9 cellular contexts compared by ENCODE assay signal in genomic region chr14:100709252-100709955, GRCh38. TPM values are rescaled to one million over a fixed set of nuclear protein-coding genes. Genes with fewer than 3 reads are reported as not detected.
DNase-seq lines count a peak whose midpoint lies in the region; ATAC-seq and TF ChIP-seq lines count a peak whose summit lies in the region.
"Had no signal": no experiment of that assay in that cellular context is flagged by ENCODE, and none has a peak within 500 bp of the region (broad histone marks: within the 10 kb centered on the region; RNA-seq: fewer than 3 reads in every experiment).

No MANE protein-coding gene starts in this region.

- DNase-seq in GM04504 (ENCODE audit: low read depth) (peak; percentile 7), heart left ventricle (peak in 1 of 5 donors; percentile 43), gastrocnemius medialis (no peak), OCI-M2 (lab: John Stamatoyannopoulos, UW; ENCODE audit: unreplicated experiment) (no peak), HAP-1 (ENCODE audit: low spot score in 2 of 2) (no peak), COR-L47 (lab: John Stamatoyannopoulos, UW) (no peak), NCI-H187 treated with DMSO at 0.1 percent for 48 hours (lab: John Stamatoyannopoulos, UW) (no peak)
- DNase-seq: HCEC 1CT had no signal

- H3K9me3 ChIP-seq in heart left ventricle (no peaks in the 10 kb centered on the region), gastrocnemius medialis (no peaks in the 10 kb centered on the region), HAP-1 (no peaks in the 10 kb centered on the region)

- H3K36me3 ChIP-seq in heart left ventricle (no peaks in the 10 kb centered on the region), gastrocnemius medialis (no peaks in the 10 kb centered on the region), HAP-1 (replicated peaks) (no peaks in the 10 kb centered on the region)

- WGBS in heart left ventricle, 4 donors: 5 to 17% (median 9%) methylated on average over 33 to 50 of the region's 50 CpGs

- H3K27ac ChIP-seq in heart left ventricle (peak overlapping the region in 5 of 12 donors; percentile 9 to 74 (median 46)), gastrocnemius medialis (peak overlapping the region in 2 of 4 donors; percentile 33 to 44)

- TF ChIP-seq CTCF in WI38 (IDR thresholded peaks at IDR 0.05; ENCODE audit: low read depth, low read length) (peak; percentile 36; the same call in 1 of the 2 replicates), heart left ventricle (IDR thresholded peaks at IDR 0.05) (peak in 11 of 12 donors; percentile 16 to 80 (median 40)), gastrocnemius medialis (IDR thresholded peaks at IDR 0.05 in 4 of 5, conservative IDR thresholded peaks at IDR 0.05 in 1 of 5) (peak in 3 of 5 experiments; percentile 49 to 75 (median 51))

- no peak overlapping the region for H3K4me3 ChIP-seq in WI38 (ENCODE audit: low read depth, low read length)
- peak overlapping the region in 10 of 12 donors; percentile 2 to 41 (median 22) for H3K4me3 ChIP-seq in heart left ventricle
- peak overlapping the region in 3 of 4 donors; percentile 5 to 44 (median 33) for H3K4me3 ChIP-seq in gastrocnemius medialis
- H3K4me3 ChIP-seq in HAP-1: no peak overlapping the region

- ATAC-seq in heart left ventricle (peak in 3 of 4 donors; percentile 53 to 61 (median 57)), gastrocnemius medialis (peak in 1 of 2 donors; percentile 57)

- in situ Hi-C loops in gastrocnemius medialis (cut with MboI; ENCODE audit: low sequenced_read_pairs in 4 of 4) (no loop called here), HAP-1 (cut with MboI; ENCODE audit: low sequenced_read_pairs) (no loop called here)

- no peak for TF ChIP-seq POLR2A in heart left ventricle (IDR thresholded peaks at IDR 0.05)
- no peak for TF ChIP-seq POLR2A in gastrocnemius medialis (IDR thresholded peaks at IDR 0.05)

- intact Hi-C loops in heart left ventricle (cut with DNase I) (loop anchor here in 1 of 10 donors (10.0 kb wide), 1 partner anchor 525 kb away; no protein-coding TSS in a partner anchor), gastrocnemius medialis (cut with DNase I; ENCODE audit: low total_unique reads) (no loop called here)

- H3K4me1 ChIP-seq in heart left ventricle (peaks cover 0 to 26% (median 7%) of the 10 kb centered on the region in 12 donors), gastrocnemius medialis (peaks cover 3 to 18% of the 10 kb centered on the region in 2 donors), HAP-1 (no peaks in the 10 kb centered on the region)

- H3K27me3 ChIP-seq in heart left ventricle: peaks cover 0 to 54% (median 20%) of the 10 kb centered on the region in 9 donors
- H3K27me3 ChIP-seq in gastrocnemius medialis: peaks cover 2 to 15% (median 4%) of the 10 kb centered on the region in 3 donors
- no peaks in the 10 kb centered on the region for H3K27me3 ChIP-seq in HAP-1 (ENCODE audit: low read depth)

RNA-seq across cellular contexts. Expression of gene DLK1, which starts 17.3 kb away (rescaled TPM):
- total RNA-seq in heart left ventricle (10 to 100 TPM in 5 of 9 donors, 1 to 10 TPM in 4; 1.4 to 52.4 (median 10.2) TPM), gastrocnemius medialis (1 to 10 TPM in 3 of 4 donors, under 1 TPM in 1; 0.53 to 5.1 (median 3.5) TPM)
- 1 to 10 TPM; 3.7 to 6.4 TPM for polyA plus RNA-seq in heart left ventricle

Comparison
In these comparisons a context has a peak if more than half of its experiments do, and no peak if none do; other contexts are left out.
1. H3K4me3 ChIP-seq: peak in heart left ventricle (10 of 12) and gastrocnemius medialis (3 of 4); none in WI38 (single experiment) and HAP-1 (single experiment).
2. Peak in every context shown above with its lines, with median percentiles within 50 percentile points of each other: CTCF ChIP-seq.